In genomic region chr6:45991189-45991588, GRCh38 we compare ENCODE assay signal across 1 cellular context.
TF ChIP-seq lines count a peak whose summit lies in the region.

No MANE protein-coding gene starts in this region.

TF ChIP-seq in GM23338, 12 proteins besides CTCF, POLR2A, EP300 and RAD21 (continued from another document):
- no peak for TF ChIP-seq POLR2AphosphoS5 (IDR thresholded peaks at IDR 0.05; ENCODE audit: low read depth)
- no peak for TF ChIP-seq ZNF462 (CRISPR knock-in tag; IDR thresholded peaks at IDR 0.05)
